In the genomic region with DNA sequence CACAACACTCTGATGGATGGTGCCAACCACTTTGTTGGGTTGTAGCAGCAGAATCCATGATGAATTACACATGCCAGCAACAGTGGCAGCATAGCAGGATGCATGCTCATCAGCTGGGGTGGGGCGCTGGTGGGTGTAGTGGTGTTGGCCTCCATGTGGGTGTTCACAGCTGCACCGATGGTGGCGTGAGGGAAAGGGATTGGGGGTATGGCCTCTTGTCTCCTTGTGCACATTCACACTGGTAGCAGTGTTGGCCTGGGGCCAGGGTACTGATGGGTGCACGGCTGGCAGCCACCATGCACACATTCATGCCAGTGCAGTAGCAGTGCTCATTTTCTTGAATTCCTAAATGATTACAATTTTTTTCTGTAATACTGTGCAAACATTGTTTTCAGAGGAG, we compare ENCODE assay signal across 24 cellular contexts.
DNase-seq lines count a peak whose midpoint lies in the region; ATAC-seq and TF ChIP-seq lines count a peak whose summit lies in the region.
"Had no signal": no experiment of that assay in that cellular context is flagged by ENCODE, and none has a peak within 500 bp of the region (broad histone marks: within the 10 kb centered on the region; RNA-seq: fewer than 3 reads in every experiment).

No MANE protein-coding gene starts in this region.

- H3K79me1 ChIP-seq in trophoblast cell (ENCODE audit: low read length) (no peaks in the 10 kb centered on the region), mesendoderm (ENCODE audit: low read length) (no peaks in the 10 kb centered on the region)

- no peak overlapping the region for H3K4ac ChIP-seq in trophoblast cell (ENCODE audit: low read depth, low read length)
- H3K4ac ChIP-seq in mesendoderm (ENCODE audit: low read depth, low read length), result no peak overlapping the region

- intact Hi-C loops in left ventricle myocardium superior (cut with micrococcal nuclease), result no loop called here
- intact Hi-C loops in Right ventricle myocardium superior (cut with DNase I), result no loop called here
- intact Hi-C loops in upper lobe of right lung (cut with DNase I), result no loop called here
- intact Hi-C loops in activated CD4-positive, alpha-beta memory T cell treated with anti-CD3 and anti-CD28 coated beads for 36 hours (cut with micrococcal nuclease), result no loop called here

- H4K5ac ChIP-seq in mesendoderm (ENCODE audit: low read length), result no peak overlapping the region

- H3K27me3 ChIP-seq in trophoblast cell (ENCODE audit: insufficient read depth, low read length) (no peaks in the 10 kb centered on the region), upper lobe of right lung (no peaks in the 10 kb centered on the region), mesendoderm (ENCODE audit: insufficient read depth, low read length, poor library complexity) (no peaks in the 10 kb centered on the region)
- H3K27me3 ChIP-seq: Peyer's patch had no signal

- no peak overlapping the region for H3K14ac ChIP-seq in trophoblast cell (ENCODE audit: low read length)

- POLR2A ChIA-PET in activated CD4-positive, alpha-beta memory T cell treated with anti-CD3 and anti-CD28 coated beads for 36 hours (lab: Charles Lee), result no interaction called here

- H2BK5ac ChIP-seq in trophoblast cell (ENCODE audit: low read depth, low read length, poor library complexity), result no peak overlapping the region
- no peak overlapping the region for H2BK5ac ChIP-seq in mesendoderm (ENCODE audit: low read length)

- H3K4me3 ChIP-seq in trophoblast cell (ENCODE audit: low read depth, low read length) (peak overlapping the region; percentile 44), upper lobe of right lung (no peak overlapping the region), mesendoderm (ENCODE audit: low read length) (no peak overlapping the region)
- H3K4me3 ChIP-seq: K562, Peyer's patch had no signal

- peaks cover 2% of the 10 kb centered on the region for H3K9me3 ChIP-seq in trophoblast cell (ENCODE audit: insufficient read depth, low read depth, low read length)
- no peaks in the 10 kb centered on the region for H3K9me3 ChIP-seq in upper lobe of right lung
- H3K9me3 ChIP-seq: Peyer's patch had no signal

- H3K9me3 Mint-ChIP-seq in chondrocyte (ENCODE audit: low read depth), result no peaks in the 10 kb centered on the region
- peaks cover 6% of the 10 kb centered on the region for H3K9me3 Mint-ChIP-seq in activated CD4-positive, alpha-beta memory T cell treated with anti-CD3 and anti-CD28 coated beads for 36 hours
- no peaks in the 10 kb centered on the region for H3K9me3 Mint-ChIP-seq in osteocyte (ENCODE audit: unreplicated experiment)
- H3K9me3 Mint-ChIP-seq: HFFc6 had no signal

- no peak overlapping the region for H4K12ac ChIP-seq in trophoblast cell (ENCODE audit: low read depth, low read length)

- no peak overlapping the region for H3K27ac ChIP-seq in trophoblast cell (ENCODE audit: low read depth, low read length)
- no peak overlapping the region for H3K27ac ChIP-seq in upper lobe of right lung
- H3K27ac ChIP-seq in mesendoderm (ENCODE audit: low read depth, low read length), result no peak overlapping the region
- H3K27ac ChIP-seq: C4-2B, Peyer's patch had no signal

- H4K8ac ChIP-seq in trophoblast cell (ENCODE audit: low read depth, low read length) (no peak overlapping the region), mesendoderm (ENCODE audit: low read depth, low read length) (no peak overlapping the region)

- H3K36me3 Mint-ChIP-seq in chondrocyte (ENCODE audit: low read depth), result no peaks in the 10 kb centered on the region
- H3K36me3 Mint-ChIP-seq in activated CD4-positive, alpha-beta memory T cell treated with anti-CD3 and anti-CD28 coated beads for 36 hours, result no peaks in the 10 kb centered on the region
- no peaks in the 10 kb centered on the region for H3K36me3 Mint-ChIP-seq in osteocyte (ENCODE audit: unreplicated experiment)
- H3K36me3 Mint-ChIP-seq: CD8-positive, alpha-beta memory T cell had no signal

- no peak for TF ChIP-seq CTCF in chondrocyte (IDR thresholded peaks at IDR 0.05)
- TF ChIP-seq CTCF in upper lobe of right lung (IDR thresholded peaks at IDR 0.05), result no peak
- no peak for TF ChIP-seq CTCF in osteocyte (IDR thresholded peaks at IDR 0.05)

- H2BK120ac ChIP-seq in trophoblast cell (ENCODE audit: insufficient read depth, low read length, poor library complexity) (no peak overlapping the region), mesendoderm (ENCODE audit: low read depth, low read length) (no peak overlapping the region)

- H3K4me3 Mint-ChIP-seq in chondrocyte (ENCODE audit: unreplicated experiment), result no peak overlapping the region
- H3K4me3 Mint-ChIP-seq in activated CD4-positive, alpha-beta memory T cell treated with anti-CD3 and anti-CD28 coated beads for 36 hours, result no peak overlapping the region
- H3K4me3 Mint-ChIP-seq in osteocyte (ENCODE audit: unreplicated experiment), result no peak overlapping the region
- H3K4me3 Mint-ChIP-seq: CD8-positive, alpha-beta memory T cell; HFFc6 had no signal

- ATAC-seq in left ventricle myocardium superior (no peak), Right ventricle myocardium superior (ENCODE audit: poor library complexity) (no peak), upper lobe of right lung (no peak)
- ATAC-seq: K562 had no signal

- H3K18ac ChIP-seq in trophoblast cell (ENCODE audit: low read length), result no peak overlapping the region
- H3K18ac ChIP-seq in mesendoderm (ENCODE audit: low read length), result no peak overlapping the region

- no peak overlapping the region for H2BK15ac ChIP-seq in mesendoderm (replicated peaks; ENCODE audit: low read depth)

- H2AK5ac ChIP-seq in trophoblast cell (ENCODE audit: low read length), result no peak overlapping the region
- H2AK5ac ChIP-seq in mesendoderm (ENCODE audit: low read length), result no peak overlapping the region

- no CpG with 5 or more reads among the region's 4 CpGs for WGBS in trophoblast cell (ENCODE audit: extremely low coverage, insufficient coverage, insufficient read length)
- WGBS in mesendoderm (ENCODE audit: extremely low coverage, insufficient coverage, low lambda C conversion rate), result no CpG with 5 or more reads among the region's 4 CpGs

- H3K23ac ChIP-seq in trophoblast cell (ENCODE audit: low read length) (no peak overlapping the region), mesendoderm (ENCODE audit: low read length) (no peak overlapping the region)

- H3K27me3 Mint-ChIP-seq in chondrocyte (ENCODE audit: low read depth) (no peaks in the 10 kb centered on the region), osteocyte (ENCODE audit: unreplicated experiment) (no peaks in the 10 kb centered on the region)
- H3K27me3 Mint-ChIP-seq in activated CD4-positive, alpha-beta memory T cell treated with anti-CD3 and anti-CD28 coated beads for 36 hours, result no peaks in the 10 kb centered on the region
- H3K27me3 Mint-ChIP-seq: CD8-positive, alpha-beta memory T cell had no signal

- H3K4me2 ChIP-seq in trophoblast cell (ENCODE audit: low read length), result no peak overlapping the region
- H3K4me2 ChIP-seq in mesendoderm (ENCODE audit: low read length), result no peak overlapping the region

- H3K36me3 ChIP-seq in trophoblast cell (ENCODE audit: control insufficient read depth in 1 of 2, insufficient read depth in 2 of 2, low read length in 2 of 2) (no peaks in the 10 kb centered on the region), upper lobe of right lung (no peaks in the 10 kb centered on the region), mesendoderm (ENCODE audit: control insufficient read depth, insufficient read depth, low read length) (no peaks in the 10 kb centered on the region)
- H3K36me3 ChIP-seq: Peyer's patch had no signal

- CTCF ChIA-PET in activated CD4-positive, alpha-beta memory T cell treated with anti-CD3 and anti-CD28 coated beads for 36 hours (lab: Charles Lee), result no interaction called here

- H3K79me2 ChIP-seq in trophoblast cell (ENCODE audit: control insufficient read depth, insufficient read depth, low read length, poor library complexity), result no peaks in the 10 kb centered on the region
- H3K79me2 ChIP-seq in mesendoderm (ENCODE audit: control insufficient read depth, insufficient read depth, low read length), result no peaks in the 10 kb centered on the region

- no peak overlapping the region for H2AFZ ChIP-seq in trophoblast cell (ENCODE audit: insufficient read depth, low read length, poor library complexity)

- DNase-seq in left ventricle myocardium superior, result peak; percentile 17
- no peak for DNase-seq in Right ventricle myocardium superior
- peak; percentile 87 for DNase-seq in chondrocyte (ENCODE audit: low spot score)
- DNase-seq in trophoblast cell, result no peak
- peak; percentile 36 for DNase-seq in upper lobe of right lung
- DNase-seq in mesendoderm, result no peak
- DNase-seq in activated CD4-positive, alpha-beta memory T cell treated with anti-CD3 and anti-CD28 coated beads for 36 hours, result no peak
- no peak for DNase-seq in osteocyte (ENCODE audit: extremely low spot score, unreplicated experiment)
- DNase-seq: 8988T; Calu3; CD8-positive, alpha-beta memory T cell; DMS153; H7; HFFc6; MM.1S; NCI-H1092 treated with DMSO at 0.1 percent for 48 hours; NCI-H1436 treated with DMSO at 0.1 percent for 48 hours; NCI-H1930; NCI-H226; NCI-H510A treated with DMSO at 0.1 percent for 48 hours; NCI-H774 had no signal

- H2BK12ac ChIP-seq in trophoblast cell (ENCODE audit: low read length), result no peak overlapping the region

- H3K4me1 ChIP-seq in trophoblast cell (ENCODE audit: control insufficient read depth in 1 of 2, insufficient read depth in 2 of 2, low read length in 2 of 2) (no peaks in the 10 kb centered on the region), upper lobe of right lung (no peaks in the 10 kb centered on the region), mesendoderm (ENCODE audit: control insufficient read depth, low read depth, low read length) (no peaks in the 10 kb centered on the region)
- H3K4me1 ChIP-seq: Peyer's patch had no signal

- no peak overlapping the region for H4K91ac ChIP-seq in trophoblast cell (ENCODE audit: low read depth, low read length)

- H3K4me1 Mint-ChIP-seq in chondrocyte (ENCODE audit: low read depth) (no peaks in the 10 kb centered on the region), osteocyte (ENCODE audit: unreplicated experiment) (no peaks in the 10 kb centered on the region)
- H3K4me1 Mint-ChIP-seq in activated CD4-positive, alpha-beta memory T cell treated with anti-CD3 and anti-CD28 coated beads for 36 hours (ENCODE audit: low read depth), result no peaks in the 10 kb centered on the region
- H3K4me1 Mint-ChIP-seq: CD8-positive, alpha-beta memory T cell had no signal

- no peak overlapping the region for H3K56ac ChIP-seq in mesendoderm (ENCODE audit: low read length)

- no peak overlapping the region for H3K9ac ChIP-seq in trophoblast cell (ENCODE audit: low read length)
- H3K9ac ChIP-seq in mesendoderm (ENCODE audit: low read length), result no peak overlapping the region

- no peak overlapping the region for H3K27ac Mint-ChIP-seq in chondrocyte (ENCODE audit: unreplicated experiment)
- no peak overlapping the region for H3K27ac Mint-ChIP-seq in activated CD4-positive, alpha-beta memory T cell treated with anti-CD3 and anti-CD28 coated beads for 36 hours
- no peak overlapping the region for H3K27ac Mint-ChIP-seq in osteocyte (ENCODE audit: unreplicated experiment)
- H3K27ac Mint-ChIP-seq: CD8-positive, alpha-beta memory T cell; HFFc6 had no signal

Comparison
In these comparisons a context has a peak if more than half of its experiments do, and no peak if none do; other contexts are left out.
1. DNase-seq: peak in left ventricle myocardium superior (single experiment), chondrocyte (single experiment) and upper lobe of right lung (single experiment); none in Right ventricle myocardium superior (single experiment), trophoblast cell (0 of 2), mesendoderm (single experiment), activated CD4-positive, alpha-beta memory T cell treated with anti-CD3 and anti-CD28 coated beads for 36 hours (single experiment) and osteocyte (single experiment).